17 cellular contexts compared by ENCODE assay signal in genomic region chr1:28745653-28746173, GRCh38. TPM values are rescaled to one million over a fixed set of nuclear protein-coding genes. Genes with fewer than 3 reads are reported as not detected.
DNase-seq lines count a peak whose midpoint lies in the region; ATAC-seq, FAIRE-seq and TF ChIP-seq lines count a peak whose summit lies in the region.
"Had no signal": no experiment of that assay in that cellular context is flagged by ENCODE, and none has a peak within 500 bp of the region (broad histone marks: within the 10 kb centered on the region; RNA-seq: fewer than 3 reads in every experiment).

No MANE protein-coding gene starts in this region.

- H3K9me3 Mint-ChIP-seq in GM23338: no peaks in the 10 kb centered on the region
- H3K9me3 Mint-ChIP-seq in natural killer cell treated with Interleukin-12 subunit alpha and Interleukin-12 subunit beta and Interleukin-15 and Interleukin-18, amount 100 ng/mL, for 72 hours: no peaks in the 10 kb centered on the region
- H3K9me3 Mint-ChIP-seq: memory B cell, nephron had no signal

- 0 out of 22 replicates have a peak, but pooled peaks cover 0 to 4% (median 0%) of the 10 kb centered on the region in 11 experiments for H3K9me3 ChIP-seq in BLaER1 treated with 17β-estradiol and CSF1 and Interleukin-3, amounts not matched to agents 10 nM and 100 nM (replicated peaks in 1 of 11)
- H3K9me3 ChIP-seq in GM12878 (replicated peaks; ENCODE audit: control insufficient read depth, insufficient read depth, low read length): no peaks in the 10 kb centered on the region

- intact Hi-C loops in GM12878 (cut with micrococcal nuclease; ENCODE audit: unreplicated experiment): no loop called here

- WGBS in GM12878 (ENCODE audit: insufficient coverage, insufficient replicate concordance, low lambda C conversion rate, missing lambda C conversion rate): 95% methylated on average over 6 of the region's 6 CpGs

- no peak overlapping the region for H2AFZ ChIP-seq in GM23338
- H2AFZ ChIP-seq in GM12878 (ENCODE audit: control insufficient read depth, low read depth, low read length): no peak overlapping the region

- ATAC-seq in GM23338 (no peak), GM12878 (no peak), HG03342 (IDR thresholded peaks at IDR 0.05; ENCODE audit: unreplicated experiment) (no peak)
- ATAC-seq in natural killer cell treated with Interleukin-12 subunit alpha and Interleukin-12 subunit beta and Interleukin-15 and Interleukin-18, amount 100 ng/mL, for 72 hours: no peak

- peaks cover 35% of the 10 kb centered on the region for H3F3A ChIP-seq in GM23338 (replicated peaks; ENCODE audit: low read depth)

- H3K27ac ChIP-seq in BLaER1 treated with 17β-estradiol and CSF1 and Interleukin-3, amounts not matched to agents 10 nM and 100 nM: no peak overlapping the region
- H3K27ac ChIP-seq in GM23338 (ENCODE audit: low read depth) (peak overlapping the region; percentile 57; the same call in 1 of the 2 replicates), GM12878 (ENCODE audit: control insufficient read depth, insufficient read depth) (no peak overlapping the region)

- TF ChIP-seq RAD21 in GM12878 (IDR thresholded peaks at IDR 0.05; ENCODE audit: insufficient read depth, low read depth, low read length): no peak

- TF ChIP-seq CTCF in GM23338 (conservative IDR thresholded peaks at IDR 0.05; ENCODE audit: low read depth in 2 of 2): no peak
- TF ChIP-seq CTCF in GM12878 (IDR thresholded peaks at IDR 0.05 in 2 of 3, conservative IDR thresholded peaks at IDR 0.05 in 1 of 3; ENCODE audit: control insufficient read depth in 2 of 3, extremely low read depth in 1 of 3, insufficient read depth in 1 of 3, low read depth in 3 of 3, low read length in 3 of 3): no peak

- no TSS peak for BruUV-seq in GM12878 (replicated peaks; lab: Mats Ljungman, UMichigan)

- H3K36me3 Mint-ChIP-seq in GM23338 (ENCODE audit: low read depth): peaks cover 94% of the 10 kb centered on the region
- H3K36me3 Mint-ChIP-seq in natural killer cell treated with Interleukin-12 subunit alpha and Interleukin-12 subunit beta and Interleukin-15 and Interleukin-18, amount 100 ng/mL, for 72 hours: peaks cover 40% of the 10 kb centered on the region

- no peak overlapping the region; the same call in 2 of the 3 replicates for H3K4me3 Mint-ChIP-seq in GM23338
- H3K4me3 Mint-ChIP-seq in natural killer cell treated with Interleukin-12 subunit alpha and Interleukin-12 subunit beta and Interleukin-15 and Interleukin-18, amount 100 ng/mL, for 72 hours: peak overlapping the region; percentile 63

- H3K4me1 ChIP-seq in BLaER1 treated with 17β-estradiol and CSF1 and Interleukin-3, amounts not matched to agents 10 nM and 100 nM: peaks cover 43 to 98% (median 74%) of the 10 kb centered on the region in 10 experiments; a peak in 19 of 20 replicates
- H3K4me1 ChIP-seq in GM23338 (ENCODE audit: insufficient read depth) (peaks cover 56% of the 10 kb centered on the region), GM12878 (ENCODE audit: control insufficient read depth, insufficient read depth, low read length) (no peaks in the 10 kb centered on the region; the same call in 1 of the 2 replicates)

- in situ Hi-C loops in GM12878 (cut with MboI): no loop called here

- peaks cover 100% of the 10 kb centered on the region for H3K79me2 ChIP-seq in GM23338 (replicated peaks; ENCODE audit: insufficient read depth)
- peaks cover 92% of the 10 kb centered on the region for H3K79me2 ChIP-seq in GM12878 (ENCODE audit: control insufficient read depth, insufficient read depth, low read length)

- H3K9me2 ChIP-seq in GM23338 (ENCODE audit: insufficient read depth): no peaks in the 10 kb centered on the region

- H3K4me1 Mint-ChIP-seq in GM23338: peaks cover 49% of the 10 kb centered on the region
- H3K4me1 Mint-ChIP-seq in natural killer cell treated with Interleukin-12 subunit alpha and Interleukin-12 subunit beta and Interleukin-15 and Interleukin-18, amount 100 ng/mL, for 72 hours (ENCODE audit: low read depth in 2 of 2): peaks cover 40 to 55% of the 10 kb centered on the region in 2 donors

- no peak for FAIRE-seq in GM12878 (lab: Jason Lieb, UNC)

- no peaks in the 10 kb centered on the region for H3K27me3 ChIP-seq in BLaER1 treated with 17β-estradiol and CSF1 and Interleukin-3, amounts not matched to agents 10 nM and 100 nM
- H3K27me3 ChIP-seq in GM23338 (ENCODE audit: insufficient read depth) (no peaks in the 10 kb centered on the region), GM12878 (replicated peaks in 1 of 2; ENCODE audit: control insufficient read depth in 2 of 2, insufficient read depth in 2 of 2, low read length in 1 of 2) (no peaks in the 10 kb centered on the region)

- H3K36me3 ChIP-seq in BLaER1 treated with 17β-estradiol and CSF1 and Interleukin-3, amounts not matched to agents 10 nM and 100 nM: peaks cover 86 to 100% (median 99%) of the 10 kb centered on the region in 11 experiments
- H3K36me3 ChIP-seq in GM23338 (ENCODE audit: insufficient read depth): peaks cover 55% of the 10 kb centered on the region
- H3K36me3 ChIP-seq in GM12878 (ENCODE audit: control insufficient read depth in 2 of 2, insufficient read depth in 2 of 2, low read length in 1 of 2): peaks cover 9 to 31% of the 10 kb centered on the region in 2 experiments

- no peak for TF ChIP-seq EP300 in GM12878 (IDR thresholded peaks at IDR 0.05; ENCODE audit: borderline replicate concordance in 1 of 2, control insufficient read depth in 1 of 2, low read depth in 2 of 2, low read length in 2 of 2)

- no peak overlapping the region for H3K9ac ChIP-seq in BLaER1 treated with 17β-estradiol and CSF1 and Interleukin-3, amounts not matched to agents 10 nM and 100 nM
- no peak overlapping the region for H3K9ac ChIP-seq in GM12878 (ENCODE audit: control insufficient read depth, insufficient read depth, low read length)

- peaks cover 99 to 100% (median 100%) of the 10 kb centered on the region in 11 experiments for H4K20me1 ChIP-seq in BLaER1 treated with 17β-estradiol and CSF1 and Interleukin-3, amounts not matched to agents 10 nM and 100 nM
- peaks cover 90% of the 10 kb centered on the region for H4K20me1 ChIP-seq in GM23338 (replicated peaks; ENCODE audit: insufficient read depth)
- H4K20me1 ChIP-seq in GM12878 (ENCODE audit: control insufficient read depth, insufficient read depth): peaks cover 5% of the 10 kb centered on the region

- DNase-seq in GM23338 (ENCODE audit: low spot score) (no peak), GM12878 (ENCODE audit: low read depth, low spot score) (no peak), HuH-7.5 (ENCODE audit: low spot score) (no peak), NCI-H1930 (lab: John Stamatoyannopoulos, UW) (no peak)
- DNase-seq in natural killer cell treated with Interleukin-12 subunit alpha and Interleukin-12 subunit beta and Interleukin-15 and Interleukin-18, amount 100 ng/mL, for 72 hours (ENCODE audit: low spot score): no peak
- DNase-seq: activated CD4-positive, alpha-beta T cell treated with anti-CD3 and anti-CD28 coated beads for 48 hours; activated naive CD4-positive, alpha-beta T cell treated with anti-CD3 and anti-CD28 coated beads, Interleukin-2, amount 50 U/mL, for 16 hours; COR-L47; islet precursor cell; KG1; NCI-H2029; NCI-H446 treated with DMSO at 0.1 percent for 48 hours; NK-92 treated with Interleukin-12 subunit alpha and Interleukin-12 subunit beta, amount 100 ng/mL, for 24 hours had no signal

- RAD21 ChIA-PET in GM12878 (lab: Charles Lee; ENCODE audit: unreplicated experiment): interaction anchor here (1.0 to 1.3 kb wide), 2 partner anchors 9 to 386 kb away, joined by 3 to 4 read pairs; partner anchors contain the start of gene YTHDF2

- no peak for TF ChIP-seq POLR2A in GM12878 (IDR thresholded peaks at IDR 0.05; ENCODE audit: low read depth, low read length)

- no peak overlapping the region for H3K4me3 ChIP-seq in BLaER1 treated with 17β-estradiol and CSF1 and Interleukin-3, amounts not matched to agents 10 nM and 100 nM
- H3K4me3 ChIP-seq in GM23338: peak overlapping the region; percentile 31
- peak overlapping the region; percentile 55; the same call in 1 of the 2 replicates for H3K4me3 ChIP-seq in GM12878

- CTCF ChIA-PET in GM12878 (lab: Yijun Ruan, JAX): interaction anchor here (0.6 to 2.7 kb wide), 2 partner anchors 10 to 331 kb away, joined by 3 to 10 read pairs; partner anchors contain the start of gene YTHDF2

- H3K4me2 ChIP-seq in BLaER1 treated with 17β-estradiol and CSF1 and Interleukin-3, amounts not matched to agents 10 nM and 100 nM: peak overlapping the region; percentile 9 to 66 (median 46); a peak in 17 of 22 replicates
- H3K4me2 ChIP-seq in GM23338 (peak overlapping the region; percentile 55), GM12878 (ENCODE audit: control insufficient read depth, insufficient read depth) (no peak overlapping the region)

- no peak overlapping the region for H3K27ac Mint-ChIP-seq in GM23338
- peak overlapping the region in 1 of 2 donors; percentile 72 for H3K27ac Mint-ChIP-seq in natural killer cell treated with Interleukin-12 subunit alpha and Interleukin-12 subunit beta and Interleukin-15 and Interleukin-18, amount 100 ng/mL, for 72 hours
- H3K27ac Mint-ChIP-seq: memory B cell, nephron had no signal

- SMC1A ChIA-PET in GM12878 (lab: Charles Lee; ENCODE audit: uncharacterized antibody, unreplicated experiment): no interaction called here

- POLR2A ChIA-PET in GM12878 (lab: Charles Lee): interaction anchor here (0.6 kb wide), 1 partner anchor 41 kb away, joined by 5 read pairs; no protein-coding TSS in a partner anchor

- peaks cover 12% of the 10 kb centered on the region for H3K27me3 Mint-ChIP-seq in GM23338 (ENCODE audit: insufficient read depth, low read depth, poor library complexity)
- H3K27me3 Mint-ChIP-seq in natural killer cell treated with Interleukin-12 subunit alpha and Interleukin-12 subunit beta and Interleukin-15 and Interleukin-18, amount 100 ng/mL, for 72 hours: no peaks in the 10 kb centered on the region
- H3K27me3 Mint-ChIP-seq: memory B cell had no signal

RNA-seq across cellular contexts. Expression of gene YTHDF2, which starts 9.0 kb away (rescaled TPM):
- total RNA-seq in GM23338 (2014; rRNA removed; shearing (Covaris generic)): 150 and 169 TPM in 2 replicates
- polyA plus RNA-seq in GM23338 (2016; fragmentation: Nextera tagmentation; extraction: Ambion mirVana): 123 and 130 TPM in 2 replicates
- total RNA-seq in GM12878 (2013; cell fraction: nucleolus; rRNA removed): 57.0 and 59.0 TPM in 2 replicates
- total RNA-seq in GM12878 (2014; rRNA removed): 56.9 and 57.8 TPM in 2 replicates
- total RNA-seq in GM12878 (2014; rRNA removed; fragmentation: Illumina TruSeq; extraction: Trizol): 61.8 and 64.1 TPM in 2 replicates
- total RNA-seq in GM12878 (2021): 83.6 and 84.2 TPM in 2 replicates
- 47.4 TPM for polyA plus RNA-seq in GM12878 (2011; ENCODE audit: low read depth)
- polyA plus RNA-seq in GM12878 (2011; rRNA removed): 59.2 and 69.8 TPM in 2 replicates
- 44.2 and 49.9 TPM in 2 replicates for polyA plus RNA-seq in GM12878 (2011; cell fraction: cytosol; rRNA removed)
- polyA plus RNA-seq in GM12878 (2011; cell fraction: nucleus; rRNA removed): 43.3 and 45.8 TPM in 2 replicates
- 49.3 and 52.2 TPM in 2 replicates for polyA plus RNA-seq in GM12878 (2012)
- polyA plus RNA-seq in GM12878 (2014; fragmentation: Illumina TruSeq; extraction: Trizol): 72.2 and 73.0 TPM in 2 replicates
- polyA plus RNA-seq in GM12878 (2014; fragmentation: Nextera tagmentation; extraction: Ambion mirVana): 10 to 100 TPM; 42.4 to 44.0 TPM
- 53.4 and 54.1 TPM in 2 replicates for polyA plus RNA-seq in GM12878 (2014; rRNA removed)
- 100 to 1,000 TPM; 113 to 121 TPM for polyA plus RNA-seq in GM12878 (2016; fragmentation: Nextera tagmentation; extraction: Ambion mirVana)
- 82.5 and 97.4 TPM in 2 replicates for polyA minus RNA-seq in GM12878 (2011; rRNA and poly(A)+ RNA removed)
- 29.4 and 39.2 TPM in 2 replicates for polyA minus RNA-seq in GM12878 (2011; cell fraction: cytosol; rRNA and poly(A)+ RNA removed)
- polyA minus RNA-seq in GM12878 (2011; cell fraction: nucleus; rRNA and poly(A)+ RNA removed): 25.4 and 45.1 TPM in 2 replicates
- total RNA-seq in natural killer cell treated with Interleukin-12 subunit alpha and Interleukin-12 subunit beta and Interleukin-15 and Interleukin-18, amount 100 ng/mL, for 72 hours: 10 to 100 TPM; 78.7 to 84.7 TPM

Comparison
In these comparisons a context has a peak if more than half of its experiments do, and no peak if none do; other contexts are left out.
1. H3K4me3 ChIP-seq: peak in GM23338 (single experiment) and GM12878 (single experiment); none in BLaER1 treated with 17β-estradiol and CSF1 and Interleukin-3, amounts not matched to agents 10 nM and 100 nM (0 of 10).